Comparison of ENCODE assay signal across 9 cellular contexts in the genomic region with DNA sequence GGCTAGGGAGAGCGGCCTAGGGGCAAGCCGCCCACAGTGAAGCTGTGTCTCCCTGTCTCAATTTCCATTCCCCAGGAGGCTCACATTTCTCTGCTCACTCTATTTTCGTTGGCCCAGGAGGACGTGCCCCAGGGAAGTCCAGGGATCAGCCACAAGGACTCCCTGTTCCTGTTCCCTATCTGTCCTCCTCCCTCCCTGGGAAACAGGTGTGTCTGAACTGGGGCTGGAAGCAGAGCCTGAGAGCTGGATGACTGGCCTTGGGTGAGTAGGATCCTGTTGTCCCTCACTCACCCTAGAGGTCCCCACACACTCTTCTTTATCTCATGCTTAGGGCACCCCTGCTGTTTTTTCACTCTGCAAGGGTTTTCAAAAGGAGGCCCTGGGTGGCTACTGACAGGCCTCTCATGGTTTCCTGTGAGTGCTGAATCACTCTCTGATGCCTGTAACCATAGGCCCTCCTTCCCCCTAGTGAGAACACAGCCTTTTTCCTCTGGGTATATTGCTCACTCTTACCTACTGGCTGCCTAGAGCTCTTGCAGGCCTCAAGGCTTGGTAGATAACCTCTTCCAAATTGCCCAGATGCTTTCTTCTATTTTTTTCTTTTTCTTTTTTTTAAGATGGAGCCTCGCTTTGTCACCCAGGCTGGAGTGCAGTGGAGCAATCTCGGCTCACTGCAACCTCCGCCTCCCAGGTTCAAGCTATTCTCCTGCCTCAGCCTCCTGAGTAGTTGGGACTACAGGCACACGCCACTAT.
DNase-seq lines count a peak whose midpoint lies in the region; ATAC-seq and TF ChIP-seq lines count a peak whose summit lies in the region.
"Had no signal": no experiment of that assay in that cellular context is flagged by ENCODE, and none has a peak within 500 bp of the region (broad histone marks: within the 10 kb centered on the region; RNA-seq: fewer than 3 reads in every experiment).

No MANE protein-coding gene starts in this region.

- no peak for TF ChIP-seq POLR2A in erythroblast (IDR thresholded peaks at IDR 0.05; ENCODE audit: low read length)

- DNase-seq in SKM-1 treated with dmso at 0.1 percent for 144 hours (lab: John Stamatoyannopoulos, UW; ENCODE audit: unreplicated experiment) (peak; percentile 59), SKM-1 (lab: John Stamatoyannopoulos, UW; ENCODE audit: unreplicated experiment) (no peak), erythroblast (lab: John Stamatoyannopoulos, UW) (peak; percentile 68 to 75), NCI-H2029 treated with DMSO at 0.1 percent for 48 hours (lab: John Stamatoyannopoulos, UW) (no peak)
- peak; percentile 55 to 69 for DNase-seq in activated CD4-positive, alpha-beta T cell treated with anti-CD3 and anti-CD28 coated beads, Interleukin-2, amount 50 U/mL, for 48 hours
- DNase-seq in stimulated activated naive B cell treated with anti-CD40 and anti-IgM and Interleukin-4, amounts not matched to agents 10 μg/mL and 1 μg/mL and 100 μg/mL, for 72 hours, result no peak

- H3K9me3 Mint-ChIP-seq in stimulated activated naive B cell treated with anti-CD40 and anti-IgM and Interleukin-4, amounts not matched to agents 10 μg/mL and 1 μg/mL and 100 μg/mL, for 72 hours, result peaks cover 0 to 4% of the 10 kb centered on the region in 2 donors

- peaks cover 0 to 5% of the 10 kb centered on the region in 2 donors for H3K27me3 Mint-ChIP-seq in stimulated activated naive B cell treated with anti-CD40 and anti-IgM and Interleukin-4, amounts not matched to agents 10 μg/mL and 1 μg/mL and 100 μg/mL, for 72 hours

- ATAC-seq in stimulated activated naive B cell treated with anti-CD40 and anti-IgM and Interleukin-4, amounts not matched to agents 10 μg/mL and 1 μg/mL and 100 μg/mL, for 72 hours (replicated peaks), result no peak
- ATAC-seq in GM19324 (IDR thresholded peaks at IDR 0.05; ENCODE audit: low FRiP score, unreplicated experiment) (no peak), GM18861 (IDR thresholded peaks at IDR 0.05; ENCODE audit: unreplicated experiment) (no peak)

- H3K4me1 Mint-ChIP-seq in stimulated activated naive B cell treated with anti-CD40 and anti-IgM and Interleukin-4, amounts not matched to agents 10 μg/mL and 1 μg/mL and 100 μg/mL, for 72 hours, result peaks cover 22 to 34% of the 10 kb centered on the region in 2 donors

- H3K27ac Mint-ChIP-seq in stimulated activated naive B cell treated with anti-CD40 and anti-IgM and Interleukin-4, amounts not matched to agents 10 μg/mL and 1 μg/mL and 100 μg/mL, for 72 hours, result peak overlapping the region; percentile 71
- H3K27ac Mint-ChIP-seq: B cell had no signal

- H3K4me3 Mint-ChIP-seq in stimulated activated naive B cell treated with anti-CD40 and anti-IgM and Interleukin-4, amounts not matched to agents 10 μg/mL and 1 μg/mL and 100 μg/mL, for 72 hours, result no peak overlapping the region
- H3K4me3 Mint-ChIP-seq: B cell had no signal

- H3K36me3 Mint-ChIP-seq in stimulated activated naive B cell treated with anti-CD40 and anti-IgM and Interleukin-4, amounts not matched to agents 10 μg/mL and 1 μg/mL and 100 μg/mL, for 72 hours, result peaks cover 0 to 18% of the 10 kb centered on the region in 2 donors

Comparison
In these comparisons a context has a peak if more than half of its experiments do, and no peak if none do; other contexts are left out.
1. DNase-seq: peak in SKM-1 treated with dmso at 0.1 percent for 144 hours (single experiment), activated CD4-positive, alpha-beta T cell treated with anti-CD3 and anti-CD28 coated beads, Interleukin-2, amount 50 U/mL, for 48 hours (2 of 2) and erythroblast (2 of 2); none in SKM-1 (single experiment), stimulated activated naive B cell treated with anti-CD40 and anti-IgM and Interleukin-4, amounts not matched to agents 10 μg/mL and 1 μg/mL and 100 μg/mL, for 72 hours (single experiment) and NCI-H2029 treated with DMSO at 0.1 percent for 48 hours (single experiment).